8 cellular contexts compared by ENCODE assay signal in the genomic region with DNA sequence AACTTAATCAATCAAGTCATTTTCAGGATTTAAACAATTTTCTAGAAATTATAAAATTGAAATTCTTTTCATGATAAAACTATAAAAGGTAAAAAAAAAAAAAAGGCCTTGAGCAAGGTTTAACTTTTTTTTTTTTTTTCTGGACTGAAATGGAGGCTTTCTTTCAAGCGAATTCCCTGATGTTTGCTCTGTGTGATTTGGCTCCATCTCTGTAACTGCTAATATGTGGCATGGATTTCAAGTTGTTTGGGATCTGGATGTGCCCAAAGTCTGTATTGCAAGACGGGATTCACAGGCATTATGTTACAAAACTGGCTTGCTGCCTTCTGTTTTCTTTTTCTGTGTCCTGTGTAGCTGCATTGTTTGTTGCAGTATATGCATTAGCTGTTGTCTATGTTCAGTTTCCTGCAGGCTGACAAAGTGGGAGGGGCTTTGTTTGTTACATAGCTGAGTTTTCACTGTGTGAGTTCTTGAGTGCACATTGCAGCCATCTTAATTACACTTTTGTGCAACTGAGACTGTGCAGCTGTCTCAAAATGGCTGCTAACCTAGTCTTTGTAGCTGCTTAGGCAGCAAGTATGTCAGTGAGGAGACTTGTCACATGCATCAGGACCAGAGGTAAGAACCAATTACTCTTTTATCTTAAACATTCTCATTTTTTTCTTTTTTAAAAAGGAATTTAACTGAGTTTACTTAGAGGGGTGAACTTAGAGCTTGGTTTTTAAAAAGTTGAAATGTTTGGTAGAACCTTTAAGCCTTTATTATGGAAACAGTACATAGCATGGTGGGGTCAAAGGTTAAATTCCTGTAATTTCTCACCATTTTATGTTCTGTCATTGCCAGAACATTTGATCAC. TPM values are rescaled to one million over a fixed set of nuclear protein-coding genes. Genes with fewer than 3 reads are reported as not detected.
DNase-seq lines count a peak whose midpoint lies in the region; ATAC-seq and TF ChIP-seq lines count a peak whose summit lies in the region.

No MANE protein-coding gene starts in this region.

- CTCF ChIA-PET in IMR-90 (lab: Yijun Ruan, JAX), result interaction anchor here (0.9 to 1.5 kb wide), 3 partner anchors 10 to 127 kb away, joined by 3 to 6 read pairs (median 5); no protein-coding TSS in a partner anchor
- CTCF ChIA-PET in Panc1 (lab: Charles Lee), result no interaction called here

- H2AFZ ChIP-seq in IMR-90 (replicated peaks; ENCODE audit: low read length, poor library complexity) (peak overlapping the region; percentile 79), osteoblast (ENCODE audit: low read length) (peak overlapping the region; percentile 70)

- 0 out of 2 replicates have a peak overlapping the region, but pooled peaks have one; percentile 6 for H2AK5ac ChIP-seq in IMR-90 (ENCODE audit: low read depth, low read length)

- H3K9me3 ChIP-seq in IMR-90 (ENCODE audit: control insufficient read depth, insufficient read depth, low read length), result no peaks in the 10 kb centered on the region; the same call in 1 of the 2 replicates
- peaks cover 3% of the 10 kb centered on the region; the same call in 1 of the 2 replicates for H3K9me3 ChIP-seq in Panc1 (ENCODE audit: control insufficient read depth, insufficient read depth, low read depth, low read length)
- H3K9me3 ChIP-seq in osteoblast (ENCODE audit: low read depth, low read length), result no peaks in the 10 kb centered on the region

- peak overlapping the region; percentile 79 for H3K4me2 ChIP-seq in IMR-90 (ENCODE audit: low read depth, low read length)
- peak overlapping the region; percentile 83 for H3K4me2 ChIP-seq in osteoblast (ENCODE audit: insufficient read depth, low read length)

- H2BK15ac ChIP-seq in IMR-90 (ENCODE audit: low read depth, low read length), result peak overlapping the region; percentile 10; the same call in 1 of the 3 replicates

- peak overlapping the region; percentile 33; the same call in 1 of the 2 replicates for H4K91ac ChIP-seq in IMR-90 (ENCODE audit: insufficient read depth, low read depth, low read length)

- H3K56ac ChIP-seq in IMR-90 (ENCODE audit: extremely low read depth, insufficient read depth, low read length), result peak overlapping the region; percentile 37; the same call in 1 of the 2 replicates

- H4K20me1 ChIP-seq in IMR-90 (ENCODE audit: insufficient read depth, low read length) (no peaks in the 10 kb centered on the region), osteoblast (ENCODE audit: insufficient read depth, low read length) (no peaks in the 10 kb centered on the region)

- peak overlapping the region; percentile 35 for H2AK9ac ChIP-seq in IMR-90 (replicated peaks; ENCODE audit: low read depth, low read length, poor library complexity)

- TF ChIP-seq RAD21 in IMR-90 (IDR thresholded peaks at IDR 0.05; ENCODE audit: low read length), result no peak

- H3K4me3 ChIP-seq in IMR-90 (ENCODE audit: insufficient read depth, low read depth, low read length), result peak overlapping the region; percentile 36
- H3K4me3 ChIP-seq in Panc1 (ENCODE audit: low read depth in 2 of 2, low read length in 2 of 2), result peak overlapping the region; percentile 14 to 46
- peak overlapping the region; percentile 64 for H3K4me3 ChIP-seq in osteoblast (ENCODE audit: insufficient read depth, low read length)

- peaks cover 94% of the 10 kb centered on the region for H3K79me2 ChIP-seq in osteoblast (ENCODE audit: insufficient read depth, low read length)

- peak overlapping the region; percentile 78 for H2BK20ac ChIP-seq in IMR-90 (ENCODE audit: low read depth, low read length)

- TF ChIP-seq POLR2A in IMR-90 (IDR thresholded peaks at IDR 0.05; ENCODE audit: low read depth, low read length), result no peak

- peak overlapping the region; percentile 78 for H3K14ac ChIP-seq in IMR-90 (replicated peaks; ENCODE audit: low read depth, low read length)

- H3K9me1 ChIP-seq in IMR-90 (ENCODE audit: insufficient read depth, low read length), result 0 out of 2 replicates have a peak, but pooled peaks cover 3% of the 10 kb centered on the region

- TF ChIP-seq CTCF in IMR-90 (conservative IDR thresholded peaks at IDR 0.05; ENCODE audit: low read depth, low read length), result no peak
- no peak for TF ChIP-seq CTCF in Panc1 (IDR thresholded peaks at IDR 0.05)
- TF ChIP-seq CTCF in osteoblast (IDR thresholded peaks at IDR 0.05; ENCODE audit: extremely low read depth, low read depth, low read length), result no peak

- WGBS in IMR-90 (ENCODE audit: extremely low coverage in 2 of 2, insufficient read length in 1 of 2), 2 experiments, result no CpG with 5 or more reads among the region's 2 CpGs

- H3K4ac ChIP-seq in IMR-90 (ENCODE audit: low read depth, low read length), result peak overlapping the region; percentile 74

- POLR2A ChIA-PET in IMR-90 (lab: Charles Lee; ENCODE audit: unreplicated experiment) (interaction anchor here (0.8 to 1.4 kb wide), 2 partner anchors 9 to 127 kb away, joined by 3 to 5 read pairs; no protein-coding TSS in a partner anchor), Panc1 (lab: Charles Lee) (interaction anchor here (0.7 kb wide), 1 partner anchor 122 kb away, joined by 4 read pairs; no protein-coding TSS in a partner anchor)

- DNase-seq in EH (ENCODE audit: low read depth) (peak; percentile 90), IMR-90 (peak; percentile 95), Panc1 (ENCODE audit: low read depth, low spot score) (peak; percentile 84), globus pallidus (ENCODE audit: low spot score) (peak; percentile 75), osteoblast (ENCODE audit: insufficient read length, low spot score, missing footprints) (peak; percentile 76), posterior vena cava (ENCODE audit: low spot score) (no peak)
- peak; percentile 44 for DNase-seq in activated naive CD4-positive, alpha-beta T cell treated with anti-CD3 and anti-CD28 coated beads, Interleukin-2, amount 50 U/mL, for 16 hours

- H3K4me1 ChIP-seq in IMR-90 (ENCODE audit: control insufficient read depth, insufficient read depth, low read length) (no peaks in the 10 kb centered on the region), Panc1 (ENCODE audit: control insufficient read depth, insufficient read depth, low read length) (peaks cover 11% of the 10 kb centered on the region), osteoblast (ENCODE audit: insufficient read depth, low read length) (peaks cover 15% of the 10 kb centered on the region)

- no TSS peak for BruUV-seq in IMR-90 (replicated peaks; lab: Mats Ljungman, UMichigan)
- BruUV-seq in Panc1 (replicated peaks; lab: Mats Ljungman, UMichigan), result no TSS peak

- in situ Hi-C loops in IMR-90 (cut with MboI; ENCODE audit: low sequenced_read_pairs) (loop anchor here (25.0 kb wide), 2 partner anchors 402 to 1523 kb away; no protein-coding TSS in a partner anchor), Panc1 (cut with HindIII; ENCODE audit: low pct_unique_long_range_greater_than_20kb, low sequenced_read_pairs) (no loop called here)

- H2BK5ac ChIP-seq in IMR-90 (ENCODE audit: low read depth, low read length, poor library complexity, severe bottlenecking), result peak overlapping the region; percentile 87

- intact Hi-C loops in IMR-90 (cut with micrococcal nuclease), result loop anchor here (1.0 to 2.0 kb wide), 3 partner anchors 9 to 128 kb away; no protein-coding TSS in a partner anchor
- intact Hi-C loops in Panc1 (cut with micrococcal nuclease; ENCODE audit: unreplicated experiment), result no loop called here
- intact Hi-C loops in posterior vena cava (cut with DNase I), result loop anchor here in 1 of 2 donors (10.0 kb wide), 1 partner anchor 130 kb away; no protein-coding TSS in a partner anchor

- peak overlapping the region; percentile 86 for H2BK120ac ChIP-seq in IMR-90 (ENCODE audit: low read depth, low read length)

- peak overlapping the region in 1 of 2 experiments; percentile 68; a peak in 2 of 4 replicates for H4K8ac ChIP-seq in IMR-90 (ENCODE audit: low read depth in 2 of 2, low read length in 2 of 2)

- peaks cover 3 to 44% of the 10 kb centered on the region in 2 experiments; a peak in 2 of 4 replicates for H3K79me1 ChIP-seq in IMR-90 (ENCODE audit: low read depth in 1 of 2, low read length in 2 of 2)

- dilution Hi-C loops in IMR-90 (cut with HindIII; ENCODE audit: low sequenced_read_pairs, unreplicated experiment), result no loop called here

- H4K5ac ChIP-seq in IMR-90 (ENCODE audit: low read depth, low read length), result peak overlapping the region; percentile 25; the same call in 1 of the 2 replicates

- H3K23ac ChIP-seq in IMR-90 (ENCODE audit: low read depth, low read length), result peak overlapping the region; percentile 95

- H3K36me3 ChIP-seq in IMR-90 (ENCODE audit: control insufficient read depth, insufficient read depth, low read length) (peaks cover 2% of the 10 kb centered on the region; the same call in 1 of the 2 replicates), Panc1 (ENCODE audit: control insufficient read depth, insufficient read depth, low read length) (no peaks in the 10 kb centered on the region; the same call in 1 of the 2 replicates), osteoblast (ENCODE audit: insufficient read depth, low read length) (no peaks in the 10 kb centered on the region)

- H3K27me3 ChIP-seq in IMR-90 (ENCODE audit: control insufficient read depth, insufficient read depth, low read length) (no peaks in the 10 kb centered on the region), Panc1 (ENCODE audit: control insufficient read depth, insufficient read depth, low read length) (no peaks in the 10 kb centered on the region), osteoblast (ENCODE audit: insufficient read depth, low read length) (no peaks in the 10 kb centered on the region)

- peak overlapping the region; percentile 44 for H3K18ac ChIP-seq in IMR-90 (ENCODE audit: low read depth, low read length)

- H3K27ac ChIP-seq in IMR-90 (ENCODE audit: insufficient read depth, low read length) (peak overlapping the region; percentile 39; the same call in 1 of the 2 replicates), Panc1 (ENCODE audit: low read length) (peak overlapping the region; percentile 86), osteoblast (ENCODE audit: low read depth, low read length) (peak overlapping the region; percentile 70)

- peak overlapping the region; percentile 49 for H3K9ac ChIP-seq in IMR-90 (ENCODE audit: low read depth, low read length)

- ATAC-seq in GM21528 (IDR thresholded peaks at IDR 0.05; ENCODE audit: low FRiP score, unreplicated experiment) (peak; percentile 87), IMR-90 (ENCODE audit: low read depth) (peak; percentile 93), Panc1 (peak; percentile 98)

RNA-seq across cellular contexts. Expression of a gene that starts 19.5 kb away (rescaled TPM):
- total RNA-seq in IMR-90 (2012; rRNA removed) (22.8 and 30.6 TPM in 2 replicates), Panc1 (2021; ENCODE audit: unreplicated experiment) (25.4 TPM), osteoblast (29.3 and 32.7 TPM in 2 replicates), posterior vena cava (10 to 100 TPM; 56.4 to 73.1 TPM)
- polyA plus RNA-seq in IMR-90 (2012; rRNA removed), result 8.5 and 9.4 TPM in 2 replicates
- 2.5 and 2.8 TPM in 2 replicates for polyA plus RNA-seq in IMR-90 (2012; cell fraction: cytosol; rRNA removed)
- polyA plus RNA-seq in IMR-90 (2012; cell fraction: nucleus; rRNA removed; ENCODE audit: low replicate concordance), result 5.6 and 9.8 TPM in 2 replicates
- polyA plus RNA-seq in Panc1 (2012; ENCODE audit: insufficient read length), result 9.7 TPM
